16 cellular contexts compared by ENCODE assay signal in the genomic region with DNA sequence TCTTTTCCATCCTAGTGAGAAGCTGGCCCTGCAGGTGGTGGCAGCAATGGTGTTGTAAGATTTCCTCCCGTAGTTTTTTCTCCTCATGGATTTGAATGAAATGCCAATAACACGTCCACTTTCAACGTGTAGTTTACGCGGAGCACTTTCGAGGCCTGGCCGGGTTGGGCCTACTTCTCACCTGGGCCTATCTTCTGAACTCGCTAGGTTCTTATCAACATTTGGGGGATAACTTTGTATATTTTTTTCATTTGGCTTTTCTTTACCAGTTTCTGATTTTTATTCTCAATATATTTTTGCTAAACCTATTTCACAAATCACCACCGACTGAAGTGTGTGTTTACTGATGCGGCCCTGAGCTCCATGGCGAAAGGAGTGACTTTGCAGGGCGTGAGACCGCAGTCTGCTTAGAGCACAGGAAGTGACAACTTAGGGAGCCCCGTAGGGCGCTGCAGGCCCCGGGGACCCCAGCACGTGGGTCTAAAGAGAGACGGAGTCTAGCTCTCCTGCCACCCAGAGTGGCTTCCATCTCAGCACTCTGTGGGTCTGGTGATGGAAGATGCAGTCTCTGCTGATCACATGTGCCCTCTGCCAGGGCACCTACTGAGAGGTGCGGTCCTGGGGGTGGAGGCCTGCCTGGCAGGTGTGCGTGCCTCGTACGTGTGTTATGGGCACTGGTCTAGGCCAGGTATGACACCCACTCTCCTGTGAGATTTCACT. TPM values are rescaled to one million over a fixed set of nuclear protein-coding genes. Genes with fewer than 3 reads are reported as not detected.
DNase-seq lines count a peak whose midpoint lies in the region; ATAC-seq, FAIRE-seq and TF ChIP-seq lines count a peak whose summit lies in the region.
"Had no signal": no experiment of that assay in that cellular context is flagged by ENCODE, and none has a peak within 500 bp of the region (broad histone marks: within the 10 kb centered on the region; RNA-seq: fewer than 3 reads in every experiment).

No MANE protein-coding gene starts in this region.

- no peak for TF ChIP-seq RAD21 in HepG2 (CRISPR knock-in tag; IDR thresholded peaks at IDR 0.05)

- TF ChIP-seq CTCF in activated B cell treated with CpG ODN at 0.5 μM for 24 hours (IDR thresholded peaks at IDR 0.05) (no peak), HepG2 (CRISPR knock-in tag; IDR thresholded peaks at IDR 0.05) (no peak), spleen (IDR thresholded peaks at IDR 0.05 in 8 of 11, conservative IDR thresholded peaks at IDR 0.05 in 3 of 11) (no peak)

- POLR2A ChIA-PET in activated B cell treated with CpG ODN at 0.5 μM for 24 hours (lab: Charles Lee) = no interaction called here
- POLR2A ChIA-PET in HepG2 (lab: Yijun Ruan, JAX) = no interaction called here

- FAIRE-seq in HepG2 (lab: Jason Lieb, UNC) = no peak
- FAIRE-seq: A549 had no signal

- no peak for DNase-seq in activated T-cell treated with anti-CD3 and anti-CD28 coated beads, Interleukin-2, amount 50 U/mL, for 72 hours
- DNase-seq in activated T-cell treated with anti-CD3 and anti-CD28 coated beads for 4 hours = no peak
- DNase-seq in activated B cell treated with CpG ODN at 0.5 μM for 24 hours = no peak
- no peak for DNase-seq in HepG2 (ENCODE audit: low spot score)
- peak; percentile 52 for DNase-seq in spleen
- no peak for DNase-seq in NCI-H2029 (lab: John Stamatoyannopoulos, UW)
- no peak for DNase-seq in activated CD4-positive, alpha-beta T cell treated with anti-CD3 and anti-CD28 coated beads, Interleukin-2, amount 10 ng/mL, durations not matched to agents 24 days and 14 days
- DNase-seq: CD4-positive, CD25-positive, alpha-beta regulatory T cell; cerebellar nuclear complex; foreskin melanocyte; left ventricle myocardium superior; NCI-H1105; SW 1271 had no signal

- TF ChIP-seq POLR2A in HepG2 (IDR thresholded peaks at IDR 0.05; ENCODE audit: insufficient read depth in 1 of 2, low read depth in 2 of 2, low read length in 2 of 2) (peak in 1 of 2 experiments; percentile 36; a peak in 1 of 4 replicates), spleen (IDR thresholded peaks at IDR 0.05) (no peak)

- CTCF ChIA-PET in activated B cell treated with CpG ODN at 0.5 μM for 24 hours (lab: Charles Lee) (no interaction called here), HepG2 (lab: Yijun Ruan, JAX; ENCODE audit: low intra/inter-chr PET ratio, low total read pairs) (no interaction called here)

- WGBS in HepG2 (ENCODE audit: low lambda C conversion rate) = 96% methylated on average over 21 of the region's 22 CpGs
- WGBS in spleen, 5 donors = 85 to 92% (median 88%) methylated on average over 18 to 22 of the region's 22 CpGs

- H3K36me3 Mint-ChIP-seq in activated T-cell treated with anti-CD3 and anti-CD28 coated beads, Interleukin-2, amount 50 U/mL, for 72 hours (ENCODE audit: insufficient read depth in 2 of 2) = peaks cover 7 to 32% of the 10 kb centered on the region in 2 donors
- peaks cover 82% of the 10 kb centered on the region for H3K36me3 Mint-ChIP-seq in activated B cell treated with CpG ODN at 0.5 μM for 24 hours (ENCODE audit: low read depth)
- H3K36me3 Mint-ChIP-seq in activated CD4-positive, alpha-beta T cell treated with anti-CD3 and anti-CD28 coated beads, Interleukin-2, amount 10 ng/mL, durations not matched to agents 24 days and 14 days (ENCODE audit: low read depth) = peaks cover 57% of the 10 kb centered on the region

- no peak overlapping the region for H3K4me2 ChIP-seq in HepG2 (ENCODE audit: low read depth, low read length)
- H3K4me2 ChIP-seq: A549 had no signal

- H3K36me3 ChIP-seq in HepG2 (replicated peaks in 1 of 2; ENCODE audit: control insufficient read depth in 1 of 2, insufficient read depth in 2 of 2, low read length in 2 of 2) = peaks cover 49 to 85% of the 10 kb centered on the region in 2 experiments
- H3K36me3 ChIP-seq in spleen = peaks cover 3 to 100% (median 97%) of the 10 kb centered on the region in 6 donors

- in situ Hi-C loops in HepG2 (cut with HindIII; ENCODE audit: extremely low pct_ligation_motif_present, low pct_unique_long_range_greater_than_20kb) = no loop called here

- H3K27ac Mint-ChIP-seq in activated T-cell treated with anti-CD3 and anti-CD28 coated beads, Interleukin-2, amount 50 U/mL, for 72 hours = peak overlapping the region; percentile 6
- H3K27ac Mint-ChIP-seq in activated B cell treated with CpG ODN at 0.5 μM for 24 hours = peak overlapping the region; percentile 10
- H3K27ac Mint-ChIP-seq in activated CD4-positive, alpha-beta T cell treated with anti-CD3 and anti-CD28 coated beads, Interleukin-2, amount 10 ng/mL, durations not matched to agents 24 days and 14 days = no peak overlapping the region

- no peak overlapping the region for H2AFZ ChIP-seq in HepG2 (ENCODE audit: low read length)

- no peaks in the 10 kb centered on the region for H3K79me2 ChIP-seq in HepG2 (ENCODE audit: insufficient read depth, low read length)

- no peaks in the 10 kb centered on the region for H3K9me3 Mint-ChIP-seq in activated T-cell treated with anti-CD3 and anti-CD28 coated beads, Interleukin-2, amount 50 U/mL, for 72 hours
- H3K9me3 Mint-ChIP-seq in activated B cell treated with CpG ODN at 0.5 μM for 24 hours = no peaks in the 10 kb centered on the region
- no peaks in the 10 kb centered on the region for H3K9me3 Mint-ChIP-seq in activated CD4-positive, alpha-beta T cell treated with anti-CD3 and anti-CD28 coated beads, Interleukin-2, amount 10 ng/mL, durations not matched to agents 24 days and 14 days
- H3K9me3 Mint-ChIP-seq: CD4-positive, CD25-positive, alpha-beta regulatory T cell; IgD-negative memory B cell had no signal

- H3K9me3 ChIP-seq in HepG2 (ENCODE audit: low read length) (no peaks in the 10 kb centered on the region), spleen (no peaks in the 10 kb centered on the region)
- H3K9me3 ChIP-seq: A549 had no signal

- no peak for ATAC-seq in activated T-cell treated with anti-CD3 and anti-CD28 coated beads, Interleukin-2, amount 50 U/mL, for 72 hours (replicated peaks in 1 of 2)
- no peak for ATAC-seq in activated B cell treated with CpG ODN at 0.5 μM for 24 hours (ENCODE audit: low read depth)
- ATAC-seq in HepG2 = no peak
- ATAC-seq in HG03571 (IDR thresholded peaks at IDR 0.05; ENCODE audit: unreplicated experiment) = no peak
- ATAC-seq: A549, left ventricle myocardium superior had no signal

- H3K4me3 Mint-ChIP-seq in activated T-cell treated with anti-CD3 and anti-CD28 coated beads, Interleukin-2, amount 50 U/mL, for 72 hours = no peak overlapping the region
- H3K4me3 Mint-ChIP-seq in activated B cell treated with CpG ODN at 0.5 μM for 24 hours = no peak overlapping the region
- H3K4me3 Mint-ChIP-seq in activated CD4-positive, alpha-beta T cell treated with anti-CD3 and anti-CD28 coated beads, Interleukin-2, amount 10 ng/mL, durations not matched to agents 24 days and 14 days = no peak overlapping the region
- H3K4me3 Mint-ChIP-seq: CD4-positive, CD25-positive, alpha-beta regulatory T cell; IgD-negative memory B cell had no signal

- H4K20me1 ChIP-seq in HepG2 (ENCODE audit: insufficient read depth, low read length) = peaks cover 6% of the 10 kb centered on the region; the same call in 1 of the 2 replicates

- H3K4me1 ChIP-seq in HepG2 (ENCODE audit: insufficient read depth, low read length) (no peaks in the 10 kb centered on the region), spleen (no peaks in the 10 kb centered on the region)

- H3K9ac ChIP-seq in HepG2 (ENCODE audit: insufficient read depth, low read depth, low read length) = no peak overlapping the region

- H3K27ac ChIP-seq in HepG2 (ENCODE audit: extremely low read length, insufficient read depth, low read length) (no peak overlapping the region), spleen (no peak overlapping the region)
- H3K27ac ChIP-seq: A549 had no signal

- H3K4me1 Mint-ChIP-seq in activated T-cell treated with anti-CD3 and anti-CD28 coated beads, Interleukin-2, amount 50 U/mL, for 72 hours (ENCODE audit: low read depth) = no peaks in the 10 kb centered on the region
- H3K4me1 Mint-ChIP-seq in activated B cell treated with CpG ODN at 0.5 μM for 24 hours = no peaks in the 10 kb centered on the region
- H3K4me1 Mint-ChIP-seq in activated CD4-positive, alpha-beta T cell treated with anti-CD3 and anti-CD28 coated beads, Interleukin-2, amount 10 ng/mL, durations not matched to agents 24 days and 14 days = peaks cover 9% of the 10 kb centered on the region
- H3K4me1 Mint-ChIP-seq: CD4-positive, CD25-positive, alpha-beta regulatory T cell had no signal

- intact Hi-C loops in activated B cell treated with CpG ODN at 0.5 μM for 24 hours (cut with micrococcal nuclease) (no loop called here), HepG2 (cut with micrococcal nuclease; ENCODE audit: unreplicated experiment) (no loop called here), spleen (cut with DNase I; ENCODE audit: low total_unique reads) (no loop called here)
- intact Hi-C loops in activated CD4-positive, alpha-beta T cell treated with anti-CD3 and anti-CD28 coated beads, Interleukin-2, amount 10 ng/mL, durations not matched to agents 24 days and 14 days (cut with micrococcal nuclease) = no loop called here

- H3K4me3 ChIP-seq in HepG2 (replicated peaks in 1 of 3; ENCODE audit: insufficient read depth in 1 of 3, low read depth in 2 of 3, low read length in 3 of 3) (no peak overlapping the region), spleen (no peak overlapping the region)
- H3K4me3 ChIP-seq: A549 had no signal

- no peaks in the 10 kb centered on the region for H3K27me3 Mint-ChIP-seq in activated T-cell treated with anti-CD3 and anti-CD28 coated beads, Interleukin-2, amount 50 U/mL, for 72 hours (ENCODE audit: low read depth)
- H3K27me3 Mint-ChIP-seq in activated B cell treated with CpG ODN at 0.5 μM for 24 hours = no peaks in the 10 kb centered on the region
- H3K27me3 Mint-ChIP-seq in activated CD4-positive, alpha-beta T cell treated with anti-CD3 and anti-CD28 coated beads, Interleukin-2, amount 10 ng/mL, durations not matched to agents 24 days and 14 days = no peaks in the 10 kb centered on the region
- H3K27me3 Mint-ChIP-seq: CD4-positive, CD25-positive, alpha-beta regulatory T cell; IgD-negative memory B cell had no signal

- TSS peak; percentile 40 for BruUV-seq in HepG2 (replicated peaks; lab: Mats Ljungman, UMichigan)

- TF ChIP-seq EP300 in HepG2 (IDR thresholded peaks at IDR 0.05; ENCODE audit: low read depth in 2 of 2, low read length in 2 of 2) = no peak
- TF ChIP-seq EP300 in HepG2 (CRISPR knock-in tag; IDR thresholded peaks at IDR 0.05; ENCODE audit: borderline replicate concordance) = no peak

- H3K27me3 ChIP-seq in HepG2 (ENCODE audit: control insufficient read depth in 1 of 2, insufficient read depth in 2 of 2, low read length in 2 of 2) (no peaks in the 10 kb centered on the region), spleen (replicated peaks in 1 of 7) (no peaks in the 10 kb centered on the region)

RNA-seq across cellular contexts. Expression of gene NELFA, which starts 29.1 kb away (rescaled TPM):
- 10 to 100 TPM; 40.8 to 57.4 TPM for total RNA-seq in activated T-cell treated with anti-CD3 and anti-CD28 coated beads, Interleukin-2, amount 50 U/mL, for 72 hours
- total RNA-seq in activated B cell treated with CpG ODN at 0.5 μM for 24 hours (44.7 and 49.9 TPM in 2 replicates), HepG2 (2016; rRNA removed; fragmentation: Illumina TruSeq; extraction: Trizol) (11.4 and 18.5 TPM in 2 replicates), spleen (10 to 100 TPM; 20.2 to 36.6 (median 31.5) TPM)
- 11.0 and 11.5 TPM in 2 replicates for total RNA-seq in HepG2 (2016; cell fraction: cytosol; rRNA removed; fragmentation: Illumina TruSeq; extraction: Trizol; ENCODE audit: low read depth)
- total RNA-seq in HepG2 (2016; cell fraction: insoluble cytoplasmic fraction; rRNA removed; fragmentation: Illumina TruSeq; extraction: Trizol) = 10.3 and 19.4 TPM in 2 replicates
- total RNA-seq in HepG2 (2016; cell fraction: membrane; rRNA removed; fragmentation: Illumina TruSeq; extraction: Trizol) = 15.4 and 15.7 TPM in 2 replicates
- 15.3 and 18.5 TPM in 2 replicates for total RNA-seq in HepG2 (2016; cell fraction: nucleus; rRNA removed; fragmentation: Illumina TruSeq; extraction: Trizol)
- polyA plus RNA-seq in HepG2 (2011; rRNA removed) (13.3 and 14.6 TPM in 2 replicates), spleen (10 to 100 TPM; 19.9 to 29.6 (median 20.1) TPM)
- polyA plus RNA-seq in HepG2 (2011; cell fraction: cytosol; rRNA removed) = 6.5 and 13.6 TPM in 2 replicates
- 45.3 and 58.0 TPM in 2 replicates for polyA plus RNA-seq in HepG2 (2011; cell fraction: nucleus; rRNA removed)
- 16.5 and 18.9 TPM in 2 replicates for polyA plus RNA-seq in HepG2 (2012)
- 6.0 and 6.9 TPM in 2 replicates for polyA plus RNA-seq in HepG2 (2016; cell fraction: cytosol; fragmentation: Illumina TruSeq; extraction: Trizol; ENCODE audit: low read depth)
- polyA plus RNA-seq in HepG2 (2016; cell fraction: insoluble cytoplasmic fraction; fragmentation: Illumina TruSeq; extraction: Trizol; ENCODE audit: low read depth) = 18.4 and 25.2 TPM in 2 replicates
- 9.2 and 10.2 TPM in 2 replicates for polyA plus RNA-seq in HepG2 (2016; cell fraction: membrane; fragmentation: Illumina TruSeq; extraction: Trizol; ENCODE audit: low read depth)
- polyA plus RNA-seq in HepG2 (2016; cell fraction: nucleus; fragmentation: Illumina TruSeq; extraction: Trizol; ENCODE audit: insufficient read depth, low read depth) = 43.4 and 47.9 TPM in 2 replicates
- polyA minus RNA-seq in HepG2 (2011; rRNA and poly(A)+ RNA removed; ENCODE audit: low replicate concordance) = 8.8 and 40.6 TPM in 2 replicates
- polyA minus RNA-seq in HepG2 (2011; cell fraction: cytosol; rRNA and poly(A)+ RNA removed) = 11.3 and 19.9 TPM in 2 replicates
- polyA minus RNA-seq in HepG2 (2011; cell fraction: nucleus; rRNA and poly(A)+ RNA removed) = 29.0 and 37.0 TPM in 2 replicates
- total RNA-seq in activated CD4-positive, alpha-beta T cell treated with anti-CD3 and anti-CD28 coated beads, Interleukin-2, amount 10 ng/mL, durations not matched to agents 24 days and 14 days = 51.1 and 57.4 TPM in 2 replicates
